In genomic region chr14:99530407-99530806, GRCh38 we compare ENCODE assay signal across 13 cellular contexts.
"Had no signal": no experiment of that assay in that cellular context is flagged by ENCODE, and none has a peak within 500 bp of the region (broad histone marks: within the 10 kb centered on the region; RNA-seq: fewer than 3 reads in every experiment).

No MANE protein-coding gene starts in this region.

- H3K27ac Mint-ChIP-seq: activated naive CD8-positive, alpha-beta T cell treated with anti-CD3 and anti-CD28 coated beads, Interleukin-2, amount 10 ng/mL, durations not matched to agents 7 days and 5 days; stimulated activated memory B cell treated with anti-CD40 and anti-IgM and Interleukin-4, amounts not matched to agents 10 μg/mL and 1 μg/mL and 100 μg/mL, for 72 hours had no signal

- H3K4me3 Mint-ChIP-seq: activated naive CD8-positive, alpha-beta T cell treated with anti-CD3 and anti-CD28 coated beads, Interleukin-2, amount 10 ng/mL, durations not matched to agents 7 days and 5 days; activated T-cell treated with anti-CD3 and anti-CD28 coated beads, Interleukin-2, amount 50 U/mL, for 4 hours; stimulated activated memory B cell treated with anti-CD40 and anti-IgM and Interleukin-4, amounts not matched to agents 10 μg/mL and 1 μg/mL and 100 μg/mL, for 72 hours had no signal

- H3K9me3 ChIP-seq: heart left ventricle, neutrophil, right atrium auricular region, spleen, tibial artery had no signal

- H3K36me3 Mint-ChIP-seq: activated naive CD8-positive, alpha-beta T cell treated with anti-CD3 and anti-CD28 coated beads, Interleukin-2, amount 10 ng/mL, durations not matched to agents 7 days and 5 days; stimulated activated memory B cell treated with anti-CD40 and anti-IgM and Interleukin-4, amounts not matched to agents 10 μg/mL and 1 μg/mL and 100 μg/mL, for 72 hours had no signal

- H3K27ac ChIP-seq: neutrophil, right atrium auricular region, tibial artery had no signal

- H3K27me3 ChIP-seq: heart left ventricle, neutrophil, right atrium auricular region, spleen, tibial artery had no signal

- ATAC-seq: activated CD4-positive, CD25-positive, alpha-beta regulatory T cell treated with anti-CD3 and anti-CD28 coated beads, Interleukin-2, amount 50 U/mL, for 24 hours; activated T-cell treated with anti-CD3 and anti-CD28 coated beads, Interleukin-2, amount 50 U/mL, for 4 hours; heart left ventricle; stimulated activated memory B cell treated with anti-CD40 and anti-IgM and Interleukin-4, amounts not matched to agents 10 μg/mL and 1 μg/mL and 100 μg/mL, for 72 hours had no signal

- H3K9me3 Mint-ChIP-seq: activated naive CD8-positive, alpha-beta T cell treated with anti-CD3 and anti-CD28 coated beads, Interleukin-2, amount 10 ng/mL, durations not matched to agents 7 days and 5 days; activated T-cell treated with anti-CD3 and anti-CD28 coated beads, Interleukin-2, amount 50 U/mL, for 4 hours; stimulated activated memory B cell treated with anti-CD40 and anti-IgM and Interleukin-4, amounts not matched to agents 10 μg/mL and 1 μg/mL and 100 μg/mL, for 72 hours had no signal

- DNase-seq: activated CD4-positive, alpha-beta T cell treated with anti-CD3 and anti-CD28 coated beads, Interleukin-2, amount 50 U/mL, for 4 hours; activated gamma-delta T cell; activated naive CD8-positive, alpha-beta T cell treated with anti-CD3 and anti-CD28 coated beads, Interleukin-2, amount 10 ng/mL, durations not matched to agents 7 days and 5 days; activated T-cell treated with anti-CD3 and anti-CD28 coated beads, Interleukin-2, amount 50 U/mL, for 4 hours; heart left ventricle; islet precursor cell; spleen; stimulated activated CD4-positive, alpha-beta T cell treated with anti-CD3 and anti-CD28 coated beads, Interleukin-1b, Interleukin-23, amount 100 ng/mL, for 48 hours; tibial artery had no signal

- H3K4me3 ChIP-seq: heart left ventricle, right atrium auricular region, spleen, tibial artery had no signal

- H3K27me3 Mint-ChIP-seq: activated naive CD8-positive, alpha-beta T cell treated with anti-CD3 and anti-CD28 coated beads, Interleukin-2, amount 10 ng/mL, durations not matched to agents 7 days and 5 days; stimulated activated memory B cell treated with anti-CD40 and anti-IgM and Interleukin-4, amounts not matched to agents 10 μg/mL and 1 μg/mL and 100 μg/mL, for 72 hours had no signal

- H3K36me3 ChIP-seq: heart left ventricle, neutrophil, right atrium auricular region, spleen, tibial artery had no signal
